1 cellular context compared by ENCODE assay signal in the genomic region with DNA sequence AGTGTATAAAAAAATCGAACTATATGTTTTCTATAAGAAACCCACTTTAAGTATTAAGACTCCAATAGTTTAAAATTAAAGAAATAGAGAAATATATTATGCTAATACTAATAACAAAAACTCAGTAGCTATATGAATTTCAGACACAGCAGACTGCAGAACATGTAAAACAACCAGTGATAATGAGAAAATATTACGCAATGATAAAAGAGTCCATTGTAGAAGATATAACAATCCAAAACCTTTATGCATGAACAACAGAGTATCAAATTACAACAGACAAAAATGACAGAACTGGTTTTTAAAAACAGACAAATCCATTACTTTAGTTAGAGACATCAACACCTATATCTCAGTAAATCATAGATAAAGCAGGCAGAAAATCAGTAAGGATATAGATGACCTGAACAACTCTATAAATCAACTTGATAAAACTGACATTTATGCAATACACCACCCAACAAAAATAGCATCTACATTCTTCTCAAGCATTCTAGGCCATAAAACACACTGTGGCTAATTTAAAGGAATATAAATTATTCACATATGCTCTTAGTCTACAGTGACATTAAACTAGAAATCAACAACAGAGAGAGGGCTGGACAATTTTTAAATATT.
TF ChIP-seq lines count a peak whose summit lies in the region.

No MANE protein-coding gene starts in this region.

TF ChIP-seq in SK-N-SH treated with all-trans-retinoic acid at 6 μM for 48 hours, 23 proteins besides CTCF, POLR2A, EP300 and RAD21 (continued from another document):
- peak; percentile 76 for TF ChIP-seq ESRRG (CRISPR knock-in tag; IDR thresholded peaks at IDR 0.05)
- no peak for TF ChIP-seq PPARA (CRISPR knock-in tag; IDR thresholded peaks at IDR 0.05; ENCODE audit: borderline replicate concordance)
- TF ChIP-seq, protein P1, sequence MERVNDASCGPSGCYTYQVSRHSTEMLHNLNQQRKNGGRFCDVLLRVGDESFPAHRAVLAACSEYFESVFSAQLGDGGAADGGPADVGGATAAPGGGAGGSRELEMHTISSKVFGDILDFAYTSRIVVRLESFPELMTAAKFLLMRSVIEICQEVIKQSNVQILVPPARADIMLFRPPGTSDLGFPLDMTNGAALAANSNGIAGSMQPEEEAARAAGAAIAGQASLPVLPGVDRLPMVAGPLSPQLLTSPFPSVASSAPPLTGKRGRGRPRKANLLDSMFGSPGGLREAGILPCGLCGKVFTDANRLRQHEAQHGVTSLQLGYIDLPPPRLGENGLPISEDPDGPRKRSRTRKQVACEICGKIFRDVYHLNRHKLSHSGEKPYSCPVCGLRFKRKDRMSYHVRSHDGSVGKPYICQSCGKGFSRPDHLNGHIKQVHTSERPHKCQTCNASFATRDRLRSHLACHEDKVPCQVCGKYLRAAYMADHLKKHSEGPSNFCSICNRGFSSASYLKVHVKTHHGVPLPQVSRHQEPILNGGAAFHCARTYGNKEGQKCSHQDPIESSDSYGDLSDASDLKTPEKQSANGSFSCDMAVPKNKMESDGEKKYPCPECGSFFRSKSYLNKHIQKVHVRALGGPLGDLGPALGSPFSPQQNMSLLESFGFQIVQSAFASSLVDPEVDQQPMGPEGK (CRISPR knock-in tag; IDR thresholded peaks at IDR 0.05; ENCODE audit: borderline replicate concordance), result no peak
- TF ChIP-seq, protein P2, sequence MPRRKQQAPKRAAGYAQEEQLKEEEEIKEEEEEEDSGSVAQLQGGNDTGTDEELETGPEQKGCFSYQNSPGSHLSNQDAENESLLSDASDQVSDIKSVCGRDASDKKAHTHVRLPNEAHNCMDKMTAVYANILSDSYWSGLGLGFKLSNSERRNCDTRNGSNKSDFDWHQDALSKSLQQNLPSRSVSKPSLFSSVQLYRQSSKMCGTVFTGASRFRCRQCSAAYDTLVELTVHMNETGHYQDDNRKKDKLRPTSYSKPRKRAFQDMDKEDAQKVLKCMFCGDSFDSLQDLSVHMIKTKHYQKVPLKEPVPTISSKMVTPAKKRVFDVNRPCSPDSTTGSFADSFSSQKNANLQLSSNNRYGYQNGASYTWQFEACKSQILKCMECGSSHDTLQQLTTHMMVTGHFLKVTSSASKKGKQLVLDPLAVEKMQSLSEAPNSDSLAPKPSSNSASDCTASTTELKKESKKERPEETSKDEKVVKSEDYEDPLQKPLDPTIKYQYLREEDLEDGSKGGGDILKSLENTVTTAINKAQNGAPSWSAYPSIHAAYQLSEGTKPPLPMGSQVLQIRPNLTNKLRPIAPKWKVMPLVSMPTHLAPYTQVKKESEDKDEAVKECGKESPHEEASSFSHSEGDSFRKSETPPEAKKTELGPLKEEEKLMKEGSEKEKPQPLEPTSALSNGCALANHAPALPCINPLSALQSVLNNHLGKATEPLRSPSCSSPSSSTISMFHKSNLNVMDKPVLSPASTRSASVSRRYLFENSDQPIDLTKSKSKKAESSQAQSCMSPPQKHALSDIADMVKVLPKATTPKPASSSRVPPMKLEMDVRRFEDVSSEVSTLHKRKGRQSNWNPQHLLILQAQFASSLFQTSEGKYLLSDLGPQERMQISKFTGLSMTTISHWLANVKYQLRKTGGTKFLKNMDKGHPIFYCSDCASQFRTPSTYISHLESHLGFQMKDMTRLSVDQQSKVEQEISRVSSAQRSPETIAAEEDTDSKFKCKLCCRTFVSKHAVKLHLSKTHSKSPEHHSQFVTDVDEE (CRISPR knock-in tag; IDR thresholded peaks at IDR 0.05), result peak; percentile 68; the same call in 1 of the 2 replicates
- no peak for TF ChIP-seq OSR1 (CRISPR knock-in tag; IDR thresholded peaks at IDR 0.05)
- TF ChIP-seq CSDC2 (CRISPR knock-in tag; IDR thresholded peaks at IDR 0.05), result 0 out of 2 replicates have a peak, but pooled peaks have one; percentile 43
- TF ChIP-seq TCF4 (CRISPR knock-in tag; IDR thresholded peaks at IDR 0.05; ENCODE audit: borderline replicate concordance), result peak; percentile 70
- no peak for TF ChIP-seq BACH2 (CRISPR knock-in tag; IDR thresholded peaks at IDR 0.05; ENCODE audit: borderline replicate concordance)
- TF ChIP-seq ARNTL (CRISPR knock-in tag; IDR thresholded peaks at IDR 0.05; ENCODE audit: borderline replicate concordance, low read depth), result no peak
- no peak for TF ChIP-seq TOX (CRISPR knock-in tag; IDR thresholded peaks at IDR 0.05; ENCODE audit: borderline replicate concordance)
- no peak for TF ChIP-seq ZFP3 (CRISPR knock-in tag; IDR thresholded peaks at IDR 0.05)
